ENCODE assay signal across 20 cellular contexts in the genomic region with DNA sequence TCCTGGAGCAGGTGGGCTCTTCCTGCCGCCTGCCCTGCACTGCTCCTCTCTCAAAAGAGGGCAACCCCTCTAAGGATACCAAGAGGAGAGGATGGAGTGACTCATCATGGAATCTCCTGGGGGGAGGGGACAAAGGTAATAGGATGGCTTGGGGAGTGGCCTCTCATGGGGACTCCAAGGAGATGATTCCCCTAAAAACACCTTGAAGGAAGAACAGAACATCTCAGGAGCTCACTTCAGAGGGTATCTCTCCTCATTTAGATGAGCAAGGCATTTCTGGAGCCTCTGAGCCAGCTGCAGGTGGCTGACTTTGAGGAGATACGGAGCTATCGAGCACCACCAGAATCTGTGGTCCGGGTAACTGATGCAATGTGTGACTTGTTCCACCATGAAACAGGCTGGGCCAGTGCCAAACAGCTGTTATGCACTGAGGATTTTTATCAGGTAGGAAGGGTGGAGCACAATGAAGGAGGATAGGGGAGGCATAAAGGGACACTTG.
"Had no signal": no experiment of that assay in that cellular context is flagged by ENCODE, and none has a peak within 500 bp of the region (broad histone marks: within the 10 kb centered on the region; RNA-seq: fewer than 3 reads in every experiment).

No MANE protein-coding gene starts in this region.

- H3K36me3 ChIP-seq: thyroid gland had no signal

- H3K4me3 ChIP-seq: spleen, thyroid gland had no signal

- H3K27ac ChIP-seq: epithelial cell of prostate, spleen, thyroid gland had no signal

- H3K4me3 Mint-ChIP-seq: activated CD4-positive, alpha-beta memory T cell treated with anti-CD3 and anti-CD28 coated beads, Interleukin-2, amount 10 ng/mL, durations not matched to agents 7 days and 5 days; activated CD4-positive, alpha-beta T cell treated with anti-CD3 and anti-CD28 coated beads for 36 hours; activated naive CD8-positive, alpha-beta T cell treated with anti-CD3 and anti-CD28 coated beads for 36 hours; activated T-helper 17 cell treated with anti-CD3 and anti-CD28 coated beads, Interleukin-2, amount 50 U/mL, for 72 hours; effector memory CD8-positive, alpha-beta T cell; naive thymus-derived CD8-positive, alpha-beta T cell; T-helper 2 cell treated with Interferon-gamma antibody and Interleukin-4, amounts not matched to agents 5 μg/mL and 100 μg/mL, for 36 hours had no signal

- H3K9me3 Mint-ChIP-seq: activated CD4-positive, alpha-beta memory T cell treated with anti-CD3 and anti-CD28 coated beads, Interleukin-2, amount 10 ng/mL, durations not matched to agents 7 days and 5 days; activated naive CD8-positive, alpha-beta T cell treated with anti-CD3 and anti-CD28 coated beads for 36 hours; activated T-helper 17 cell treated with anti-CD3 and anti-CD28 coated beads, Interleukin-2, amount 50 U/mL, for 72 hours; effector memory CD8-positive, alpha-beta T cell; naive thymus-derived CD8-positive, alpha-beta T cell; T-helper 2 cell treated with Interferon-gamma antibody and Interleukin-4, amounts not matched to agents 5 μg/mL and 100 μg/mL, for 36 hours had no signal

- H3K27me3 ChIP-seq: spleen, thyroid gland had no signal

- H3K4me1 Mint-ChIP-seq: activated CD4-positive, alpha-beta memory T cell treated with anti-CD3 and anti-CD28 coated beads, Interleukin-2, amount 10 ng/mL, durations not matched to agents 7 days and 5 days; activated CD4-positive, alpha-beta T cell treated with anti-CD3 and anti-CD28 coated beads for 36 hours; activated naive CD8-positive, alpha-beta T cell treated with anti-CD3 and anti-CD28 coated beads for 36 hours; activated T-helper 17 cell treated with anti-CD3 and anti-CD28 coated beads, Interleukin-2, amount 50 U/mL, for 72 hours had no signal

- H3K27ac Mint-ChIP-seq: activated CD4-positive, alpha-beta memory T cell treated with anti-CD3 and anti-CD28 coated beads, Interleukin-2, amount 10 ng/mL, durations not matched to agents 7 days and 5 days; activated CD4-positive, alpha-beta T cell treated with anti-CD3 and anti-CD28 coated beads for 36 hours; activated naive CD8-positive, alpha-beta T cell treated with anti-CD3 and anti-CD28 coated beads for 36 hours; T-helper 2 cell treated with Interferon-gamma antibody and Interleukin-4, amounts not matched to agents 5 μg/mL and 100 μg/mL, for 36 hours had no signal

- H3K27me3 Mint-ChIP-seq: activated CD4-positive, alpha-beta memory T cell treated with anti-CD3 and anti-CD28 coated beads, Interleukin-2, amount 10 ng/mL, durations not matched to agents 7 days and 5 days; activated CD4-positive, alpha-beta T cell treated with anti-CD3 and anti-CD28 coated beads for 36 hours; activated naive CD8-positive, alpha-beta T cell treated with anti-CD3 and anti-CD28 coated beads for 36 hours; activated T-helper 17 cell treated with anti-CD3 and anti-CD28 coated beads, Interleukin-2, amount 50 U/mL, for 72 hours; effector memory CD8-positive, alpha-beta T cell; naive thymus-derived CD8-positive, alpha-beta T cell had no signal

- H3K9me3 ChIP-seq: spleen, thyroid gland had no signal

- DNase-seq: activated CD4-positive, alpha-beta memory T cell treated with anti-CD3 and anti-CD28 coated beads, Interleukin-2, amount 10 ng/mL, durations not matched to agents 7 days and 5 days; activated CD4-positive, alpha-beta T cell treated with anti-CD3 and anti-CD28 coated beads for 36 hours; activated naive CD4-positive, alpha-beta T cell; activated naive CD8-positive, alpha-beta T cell treated with anti-CD3 and anti-CD28 coated beads for 36 hours; activated T-cell treated with anti-CD3 and anti-CD28 coated beads, Interleukin-2, amount 50 U/mL, for 1 hour; amniotic stem cell; dermis blood vessel endothelial cell; effector memory CD8-positive, alpha-beta T cell; left ventricle myocardium superior; retina; stimulated activated naive CD4-positive, alpha-beta T cell; SW 1271; thyroid gland had no signal

- ATAC-seq: activated CD4-positive, alpha-beta T cell treated with anti-CD3 and anti-CD28 coated beads for 36 hours; activated T-helper 17 cell treated with anti-CD3 and anti-CD28 coated beads, Interleukin-2, amount 50 U/mL, for 72 hours; effector memory CD8-positive, alpha-beta T cell; left ventricle myocardium superior; naive thymus-derived CD8-positive, alpha-beta T cell had no signal

- FAIRE-seq: frontal cortex, TTC549 had no signal
